ENCODE assay signal across 8 cellular contexts in genomic region chr13:111429064-111429558, GRCh38.
A peak's percentile ranks its signal among the peaks of the same experiment; 100 is the strongest.
DNase-seq lines count a peak whose midpoint lies in the region; TF ChIP-seq lines count a peak whose summit lies in the region.

No MANE protein-coding gene starts in this region.

- no peak overlapping the region for H3K9ac ChIP-seq in SK-N-SH

- H2AFZ ChIP-seq in SK-N-SH (ENCODE audit: low read depth): no peak overlapping the region

- no peak overlapping the region for H3K27ac Mint-ChIP-seq in activated T-helper 2 cell treated with anti-CD3 and anti-CD28 coated beads, Interferon-gamma antibody, Interleukin-2, Interleukin-4, amounts not matched to agents 10 μg/mL and 5 μg/mL and 100 μg/mL, durations not matched to agents 14 hours and 24 hours and 36 hours

- intact Hi-C loops in A673 (cut with micrococcal nuclease; ENCODE audit: unreplicated experiment): no loop called here
- intact Hi-C loops in activated T-helper 2 cell treated with anti-CD3 and anti-CD28 coated beads, Interferon-gamma antibody, Interleukin-2, Interleukin-4, amounts not matched to agents 10 μg/mL and 5 μg/mL and 100 μg/mL, durations not matched to agents 14 hours and 24 hours and 36 hours (cut with micrococcal nuclease): no loop called here

- TF ChIP-seq CTCF in A673 (conservative IDR thresholded peaks at IDR 0.05; ENCODE audit: low read depth, low read length) (peak; percentile 68), GM12872 (IDR thresholded peaks at IDR 0.05; ENCODE audit: insufficient read depth, low read depth, low read length) (peak; percentile 61), SK-N-SH (IDR thresholded peaks at IDR 0.05) (peak; percentile 60), coronary artery (IDR thresholded peaks at IDR 0.05) (peak; percentile 26)

- no peaks in the 10 kb centered on the region for H3K9me2 ChIP-seq in SK-N-SH

- CTCF ChIA-PET in A673 (lab: Charles Lee) (interaction anchor here (0.6 to 0.7 kb wide), 2 partner anchors 72 to 362 kb away, joined by 5 to 6 read pairs; no protein-coding TSS in a partner anchor), SK-N-SH (lab: Yijun Ruan, JAX) (interaction anchor here (0.6 to 3.4 kb wide), 11 partner anchors 9 to 76 kb away, joined by 3 to 14 read pairs (median 4); no protein-coding TSS in a partner anchor)

- no peaks in the 10 kb centered on the region for H3K9me3 Mint-ChIP-seq in activated T-helper 2 cell treated with anti-CD3 and anti-CD28 coated beads, Interferon-gamma antibody, Interleukin-2, Interleukin-4, amounts not matched to agents 10 μg/mL and 5 μg/mL and 100 μg/mL, durations not matched to agents 14 hours and 24 hours and 36 hours

- H3K27me3 Mint-ChIP-seq in activated T-helper 2 cell treated with anti-CD3 and anti-CD28 coated beads, Interferon-gamma antibody, Interleukin-2, Interleukin-4, amounts not matched to agents 10 μg/mL and 5 μg/mL and 100 μg/mL, durations not matched to agents 14 hours and 24 hours and 36 hours (ENCODE audit: low read depth): peaks cover 7% of the 10 kb centered on the region

- H3K79me2 ChIP-seq in SK-N-SH (ENCODE audit: insufficient read depth): no peaks in the 10 kb centered on the region

- POLR2A ChIA-PET in A673 (lab: Charles Lee; ENCODE audit: low non-redundant PET) (no interaction called here), SK-N-SH (lab: Yijun Ruan, JAX) (no interaction called here)

- peaks cover 58% of the 10 kb centered on the region for H3K27me3 ChIP-seq in A673 (replicated peaks; ENCODE audit: insufficient read depth, low read depth, low read length, poor library complexity)
- peaks cover 38% of the 10 kb centered on the region for H3K27me3 ChIP-seq in SK-N-SH (ENCODE audit: insufficient read depth)

- no peaks in the 10 kb centered on the region for H3K36me3 Mint-ChIP-seq in activated T-helper 2 cell treated with anti-CD3 and anti-CD28 coated beads, Interferon-gamma antibody, Interleukin-2, Interleukin-4, amounts not matched to agents 10 μg/mL and 5 μg/mL and 100 μg/mL, durations not matched to agents 14 hours and 24 hours and 36 hours (ENCODE audit: low read depth)

- H3K4me1 ChIP-seq in A673 (ENCODE audit: insufficient read depth, low read length, poor library complexity, severe bottlenecking) (no peaks in the 10 kb centered on the region), SK-N-SH (ENCODE audit: control insufficient read depth in 1 of 2, insufficient read depth in 2 of 2, low read depth in 1 of 2, low read length in 1 of 2) (no peaks in the 10 kb centered on the region; a peak in 1 of 4 replicates)

- H3K4me3 Mint-ChIP-seq in activated T-helper 2 cell treated with anti-CD3 and anti-CD28 coated beads, Interferon-gamma antibody, Interleukin-2, Interleukin-4, amounts not matched to agents 10 μg/mL and 5 μg/mL and 100 μg/mL, durations not matched to agents 14 hours and 24 hours and 36 hours (ENCODE audit: low read depth): no peak overlapping the region

- no peak overlapping the region for H3K4me2 ChIP-seq in SK-N-SH

- 30% methylated on average over 12 of the region's 12 CpGs for WGBS in SK-N-SH (ENCODE audit: low lambda C conversion rate)

- TF ChIP-seq RAD21 in SK-N-SH (IDR thresholded peaks at IDR 0.05; ENCODE audit: low read length): peak; percentile 23; the same call in 1 of the 2 replicates

- H3K27ac ChIP-seq in A673 (ENCODE audit: low read depth, low read length, poor library complexity, severe bottlenecking): no peak overlapping the region
- no peak overlapping the region for H3K27ac ChIP-seq in SK-N-SH (ENCODE audit: low read depth in 2 of 2, low read length in 1 of 2)
- H3K27ac ChIP-seq in coronary artery: no peak overlapping the region

- no peaks in the 10 kb centered on the region for H3F3A ChIP-seq in SK-N-SH (replicated peaks; ENCODE audit: insufficient read depth)

- BruUV-seq in A673 (replicated peaks; lab: Mats Ljungman, UMichigan): no TSS peak

- no peaks in the 10 kb centered on the region for H3K4me1 Mint-ChIP-seq in activated T-helper 2 cell treated with anti-CD3 and anti-CD28 coated beads, Interferon-gamma antibody, Interleukin-2, Interleukin-4, amounts not matched to agents 10 μg/mL and 5 μg/mL and 100 μg/mL, durations not matched to agents 14 hours and 24 hours and 36 hours (ENCODE audit: low read depth)

- no peaks in the 10 kb centered on the region for H4K20me1 ChIP-seq in SK-N-SH (ENCODE audit: insufficient read depth)

- H3K9me3 ChIP-seq in A673 (ENCODE audit: low read depth, low read length, poor library complexity, severe bottlenecking): no peaks in the 10 kb centered on the region
- H3K9me3 ChIP-seq in SK-N-SH: no peaks in the 10 kb centered on the region

- peak; percentile 56 for DNase-seq in A673 (ENCODE audit: low spot score)
- peak; percentile 15 for DNase-seq in HK-2 (ENCODE audit: unreplicated experiment)
- peak; percentile 54 for DNase-seq in SK-N-SH
- DNase-seq in coronary artery (ENCODE audit: low spot score): no peak
- DNase-seq in midbrain (lab: John Stamatoyannopoulos, UW): peak; percentile 41
- DNase-seq in activated T-helper 2 cell treated with anti-CD3 and anti-CD28 coated beads, Interferon-gamma antibody, Interleukin-2, Interleukin-4, amounts not matched to agents 10 μg/mL and 5 μg/mL and 100 μg/mL, durations not matched to agents 14 hours and 24 hours and 36 hours (ENCODE audit: low spot score): no peak
- no peak for DNase-seq in HPDE6-E6E7 (ENCODE audit: extremely low spot score)

- H3K36me3 ChIP-seq in A673 (ENCODE audit: insufficient read depth, low read length, poor library complexity, severe bottlenecking): no peaks in the 10 kb centered on the region
- no peaks in the 10 kb centered on the region for H3K36me3 ChIP-seq in SK-N-SH (replicated peaks in 1 of 2; ENCODE audit: control insufficient read depth in 1 of 2, insufficient read depth in 2 of 2, low read length in 1 of 2)

- H3K4me3 ChIP-seq in A673 (ENCODE audit: low read depth, low read length, poor library complexity, severe bottlenecking) (no peak overlapping the region), SK-N-SH (ENCODE audit: low read depth in 2 of 2, low read length in 1 of 2) (no peak overlapping the region), coronary artery (peak overlapping the region; percentile 17)

- TF ChIP-seq EP300 in SK-N-SH (IDR thresholded peaks at IDR 0.05; ENCODE audit: borderline replicate concordance in 1 of 2, low read depth in 1 of 2, low read length in 1 of 2): no peak

TF ChIP-seq in SK-N-SH, 30 proteins besides CTCF, POLR2A, EP300 and RAD21:
- TF ChIP-seq REST (IDR thresholded peaks at IDR 0.05; ENCODE audit: low read depth, low read length): no peak
- TF ChIP-seq FOXM1 (IDR thresholded peaks at IDR 0.05; ENCODE audit: low read depth): no peak
- TF ChIP-seq TAF1 (IDR thresholded peaks at IDR 0.05; ENCODE audit: borderline replicate concordance, low read depth, low read length): no peak
- TF ChIP-seq ZBTB33 (IDR thresholded peaks at IDR 0.05; ENCODE audit: borderline replicate concordance, low read depth): no peak
- TF ChIP-seq CHD2 (IDR thresholded peaks at IDR 0.05; ENCODE audit: low read length, partially characterized antibody): no peak
- no peak for TF ChIP-seq GABPA (IDR thresholded peaks at IDR 0.05; ENCODE audit: low read depth)
- no peak for TF ChIP-seq NFIC (IDR thresholded peaks at IDR 0.05; ENCODE audit: borderline replicate concordance)
- no peak for TF ChIP-seq NRF1 (IDR thresholded peaks at IDR 0.05; ENCODE audit: low read depth, low read length)

Comparison
In these comparisons a context has a peak if more than half of its experiments do, and no peak if none do; other contexts are left out.
1. DNase-seq: peak in A673 (single experiment), HK-2 (single experiment), SK-N-SH (single experiment) and midbrain (single experiment); none in coronary artery (single experiment), activated T-helper 2 cell treated with anti-CD3 and anti-CD28 coated beads, Interferon-gamma antibody, Interleukin-2, Interleukin-4, amounts not matched to agents 10 μg/mL and 5 μg/mL and 100 μg/mL, durations not matched to agents 14 hours and 24 hours and 36 hours (single experiment) and HPDE6-E6E7 (single experiment).
2. Peak in every context shown above with its lines, with median percentiles within 50 percentile points of each other: CTCF ChIP-seq.